ENCODE assay signal across 10 cellular contexts in genomic region chr5:56142620-56143431, GRCh38.
DNase-seq lines count a peak whose midpoint lies in the region; ATAC-seq, FAIRE-seq and TF ChIP-seq lines count a peak whose summit lies in the region.
"Had no signal": no experiment of that assay in that cellular context is flagged by ENCODE, and none has a peak within 500 bp of the region (broad histone marks: within the 10 kb centered on the region; RNA-seq: fewer than 3 reads in every experiment).

No MANE protein-coding gene starts in this region.

- DNase-seq in GM12864 (ENCODE audit: low read depth) = peak; percentile 66
- peak; percentile 86 for DNase-seq in epithelial cell of proximal tubule (ENCODE audit: low read depth)
- no peak for DNase-seq in SHP77 (lab: John Stamatoyannopoulos, UW)
- DNase-seq in frontal cortex (ENCODE audit: low spot score in 2 of 2) = no peak
- DNase-seq in Right ventricle myocardium inferior (ENCODE audit: missing footprints) = no peak
- DNase-seq in NCI-H2081 treated with DMSO at 0.1 percent for 48 hours (lab: John Stamatoyannopoulos, UW) = no peak
- DNase-seq: T-helper 9 cell had no signal

- intact Hi-C loops in Right ventricle myocardium inferior (cut with DNase I) = no loop called here

- H3K4me3 ChIP-seq in GM12864 (ENCODE audit: low read depth, low read length) (no peak overlapping the region), epithelial cell of proximal tubule (ENCODE audit: low read depth, low read length) (peak overlapping the region; percentile 12)
- H3K4me3 ChIP-seq: thoracic aorta had no signal

- peak; percentile 85 for ATAC-seq in GM19463 (IDR thresholded peaks at IDR 0.05; ENCODE audit: unreplicated experiment)
- peak; percentile 84 for ATAC-seq in HG03196 (IDR thresholded peaks at IDR 0.05; ENCODE audit: unreplicated experiment)
- ATAC-seq in Right ventricle myocardium inferior = no peak

- FAIRE-seq in frontal cortex (lab: Jason Lieb, UNC) = no peak

- TF ChIP-seq CTCF in GM12864 (IDR thresholded peaks at IDR 0.05; ENCODE audit: low read depth, low read length, missing control alignments) (no peak), epithelial cell of proximal tubule (conservative IDR thresholded peaks at IDR 0.05; ENCODE audit: low read depth, low read length) (no peak)

Comparison
In these comparisons a context has a peak if more than half of its experiments do, and no peak if none do; other contexts are left out.
1. DNase-seq: peak in GM12864 (single experiment) and epithelial cell of proximal tubule (single experiment); none in SHP77 (0 of 2), frontal cortex (0 of 2), Right ventricle myocardium inferior (single experiment) and NCI-H2081 treated with DMSO at 0.1 percent for 48 hours (single experiment).